Comparison of ENCODE assay signal across 20 cellular contexts in genomic region chr1:10517677-10517982, GRCh38.
"Had no signal": no experiment of that assay in that cellular context is flagged by ENCODE, and none has a peak within 500 bp of the region (broad histone marks: within the 10 kb centered on the region; RNA-seq: fewer than 3 reads in every experiment).

No MANE protein-coding gene starts in this region.

- H3K27me3 ChIP-seq: ascending aorta, colonic mucosa, heart left ventricle, tibial artery, vagina had no signal

- H3K4me3 ChIP-seq: ascending aorta, colonic mucosa, heart left ventricle, left ventricle myocardium inferior, mucosa of descending colon, psoas muscle, skin epidermis, tibial artery, vagina had no signal

- H3K27ac Mint-ChIP-seq: memory B cell had no signal

- ATAC-seq: activated CD4-positive, CD25-positive, alpha-beta regulatory T cell treated with anti-CD3 and anti-CD28 coated beads, Interleukin-2, amount 50 U/mL, for 24 hours; heart left ventricle; mucosa of descending colon; right cardiac atrium had no signal

- H3K9me3 ChIP-seq: ascending aorta, colonic mucosa, heart left ventricle, left ventricle myocardium inferior, mucosa of descending colon, psoas muscle, tibial artery, vagina had no signal

- H3K4me1 ChIP-seq: colonic mucosa had no signal

- DNase-seq: activated CD4-positive, alpha-beta T cell treated with anti-CD3 and anti-CD28 coated beads, Interleukin-2, amount 50 U/mL, for 1 hour; activated CD8-positive, alpha-beta memory T cell treated with anti-CD3 and anti-CD28 coated beads, Interleukin-2, amount 50 U/mL, for 4 hours; activated effector memory CD4-positive, alpha-beta T cell treated with anti-CD3 and anti-CD28 coated beads, Interleukin-2, amount 50 U/mL, for 16 hours; activated naive CD4-positive, alpha-beta T cell treated with anti-CD3 and anti-CD28 coated beads, Interleukin-2, amount 50 U/mL, for 16 hours; activated T-cell treated with anti-CD3 and anti-CD28 coated beads, Interleukin-2, amount 50 U/mL, for 48 hours; colonic mucosa; heart left ventricle; kidney glomerular epithelial cell; left ventricle myocardium inferior; mucosa of descending colon; naive B cell; psoas muscle; right cardiac atrium; tibial artery had no signal

- H3K4me3 Mint-ChIP-seq: central memory CD8-positive, alpha-beta T cell; memory B cell; naive B cell had no signal

- H3K36me3 ChIP-seq: ascending aorta, colonic mucosa, heart left ventricle, left ventricle myocardium inferior, tibial artery, vagina had no signal

- H3K27me3 Mint-ChIP-seq: central memory CD8-positive, alpha-beta T cell; memory B cell; naive B cell had no signal

- H3K9me3 Mint-ChIP-seq: central memory CD8-positive, alpha-beta T cell; memory B cell; naive B cell had no signal

- H3K27ac ChIP-seq: ascending aorta, colonic mucosa, heart left ventricle, left ventricle myocardium inferior, psoas muscle, tibial artery, vagina had no signal
